19 cellular contexts compared by ENCODE assay signal in genomic region chr1:25724201-25724600, GRCh38.
DNase-seq lines count a peak whose midpoint lies in the region; ATAC-seq and TF ChIP-seq lines count a peak whose summit lies in the region.
"Had no signal": no experiment of that assay in that cellular context is flagged by ENCODE, and none has a peak within 500 bp of the region (broad histone marks: within the 10 kb centered on the region; RNA-seq: fewer than 3 reads in every experiment).

No MANE protein-coding gene starts in this region.

- no peak overlapping the region for H3K4me3 ChIP-seq in epithelial cell of esophagus (ENCODE audit: low read length)
- H3K4me3 ChIP-seq in neural progenitor cell, result no peak overlapping the region
- H3K4me3 ChIP-seq: Peyer's patch, SJSA1 had no signal

- H3K79me2 ChIP-seq in neural progenitor cell (ENCODE audit: low read depth), result no peaks in the 10 kb centered on the region

- H3K9me3 Mint-ChIP-seq in neural progenitor cell, result no peaks in the 10 kb centered on the region
- peaks cover 3% of the 10 kb centered on the region for H3K9me3 Mint-ChIP-seq in stimulated activated memory B cell treated with anti-CD40 and anti-IgM and Interleukin-4, amounts not matched to agents 10 μg/mL and 1 μg/mL and 100 μg/mL, for 72 hours

- no peak overlapping the region for H3K9ac ChIP-seq in neural progenitor cell

- H3K27ac Mint-ChIP-seq in neural progenitor cell, result no peak overlapping the region
- no peak overlapping the region for H3K27ac Mint-ChIP-seq in stimulated activated memory B cell treated with anti-CD40 and anti-IgM and Interleukin-4, amounts not matched to agents 10 μg/mL and 1 μg/mL and 100 μg/mL, for 72 hours
- H3K27ac Mint-ChIP-seq: IgD-negative memory B cell had no signal

- TF ChIP-seq CTCF in epithelial cell of esophagus (IDR thresholded peaks at IDR 0.05; ENCODE audit: insufficient read depth, low read depth, low read length, missing control alignments) (no peak), neural progenitor cell (IDR thresholded peaks at IDR 0.05) (no peak)

- no peaks in the 10 kb centered on the region for H3K9me3 ChIP-seq in neural progenitor cell (ENCODE audit: low read depth)
- H3K9me3 ChIP-seq: Peyer's patch, SJSA1 had no signal

- no peaks in the 10 kb centered on the region for H3K27me3 ChIP-seq in neural progenitor cell
- H3K27me3 ChIP-seq: Peyer's patch had no signal

- H3K27me3 Mint-ChIP-seq in neural progenitor cell (ENCODE audit: insufficient read depth, low read depth), result peaks cover 8% of the 10 kb centered on the region
- peaks cover 78% of the 10 kb centered on the region for H3K27me3 Mint-ChIP-seq in stimulated activated memory B cell treated with anti-CD40 and anti-IgM and Interleukin-4, amounts not matched to agents 10 μg/mL and 1 μg/mL and 100 μg/mL, for 72 hours

- H2AFZ ChIP-seq in neural progenitor cell (replicated peaks), result no peak overlapping the region

- H4K20me1 ChIP-seq in neural progenitor cell (ENCODE audit: low read depth), result no peaks in the 10 kb centered on the region

- no peaks in the 10 kb centered on the region for H3K36me3 Mint-ChIP-seq in neural progenitor cell
- no peaks in the 10 kb centered on the region for H3K36me3 Mint-ChIP-seq in stimulated activated memory B cell treated with anti-CD40 and anti-IgM and Interleukin-4, amounts not matched to agents 10 μg/mL and 1 μg/mL and 100 μg/mL, for 72 hours

- H3K27ac ChIP-seq in neural progenitor cell, result no peak overlapping the region
- H3K27ac ChIP-seq: 22Rv1, Peyer's patch, SJSA1 had no signal

- no peaks in the 10 kb centered on the region for H3K36me3 ChIP-seq in neural progenitor cell
- H3K36me3 ChIP-seq: Peyer's patch, SJSA1 had no signal

- peak; percentile 21 for DNase-seq in activated effector memory CD4-positive, alpha-beta T cell treated with anti-CD3 and anti-CD28 coated beads, Interleukin-2, amount 50 U/mL, for 16 hours
- no peak for DNase-seq in activated effector memory CD4-positive, alpha-beta T cell treated with Interleukin-2 at 50 U/mL for 16 hours
- DNase-seq in epithelial cell of esophagus (ENCODE audit: low read depth) (peak; percentile 91), neural progenitor cell (ENCODE audit: low spot score) (no peak), AG08396 (ENCODE audit: low spot score) (no peak)
- no peak for DNase-seq in stimulated activated CD8-positive, alpha-beta memory T cell treated with anti-CD3 and anti-CD28 coated beads, Interleukin-4, amount 100 ng/mL, for 48 hours
- DNase-seq: ACHN, C1 segment of cervical spinal cord, GOT3, NCI-H1694 treated with DMSO at 0.1 percent for 48 hours, NCI-H2081 treated with DMSO at 0.1 percent for 48 hours, NCI-H2171 treated with DMSO at 0.1 percent for 48 hours, NCI-H526, Peyer's patch had no signal

- H3K4me2 ChIP-seq in neural progenitor cell, result peak overlapping the region; percentile 33

- H3K4me1 ChIP-seq in neural progenitor cell, result peaks cover 53% of the 10 kb centered on the region
- H3K4me1 ChIP-seq: SJSA1 had no signal

- ATAC-seq in stimulated activated memory B cell treated with anti-CD40 and anti-IgM and Interleukin-4, amounts not matched to agents 10 μg/mL and 1 μg/mL and 100 μg/mL, for 72 hours, result no peak
- no peak for ATAC-seq in GM18909 (IDR thresholded peaks at IDR 0.05; ENCODE audit: poor library complexity, unreplicated experiment)

- H3K4me3 Mint-ChIP-seq in neural progenitor cell, result no peak overlapping the region
- H3K4me3 Mint-ChIP-seq in stimulated activated memory B cell treated with anti-CD40 and anti-IgM and Interleukin-4, amounts not matched to agents 10 μg/mL and 1 μg/mL and 100 μg/mL, for 72 hours, result no peak overlapping the region

- peaks cover 36% of the 10 kb centered on the region for H3K4me1 Mint-ChIP-seq in neural progenitor cell
- H3K4me1 Mint-ChIP-seq in stimulated activated memory B cell treated with anti-CD40 and anti-IgM and Interleukin-4, amounts not matched to agents 10 μg/mL and 1 μg/mL and 100 μg/mL, for 72 hours, result no peaks in the 10 kb centered on the region
- H3K4me1 Mint-ChIP-seq: IgD-negative memory B cell had no signal

- H3F3A ChIP-seq in neural progenitor cell (ENCODE audit: low read depth), result peaks cover 39% of the 10 kb centered on the region

Comparison
In these comparisons a context has a peak if more than half of its experiments do, and no peak if none do; other contexts are left out.
1. DNase-seq: peak in activated effector memory CD4-positive, alpha-beta T cell treated with anti-CD3 and anti-CD28 coated beads, Interleukin-2, amount 50 U/mL, for 16 hours (single experiment) and epithelial cell of esophagus (single experiment); none in activated effector memory CD4-positive, alpha-beta T cell treated with Interleukin-2 at 50 U/mL for 16 hours (single experiment), neural progenitor cell (single experiment), stimulated activated CD8-positive, alpha-beta memory T cell treated with anti-CD3 and anti-CD28 coated beads, Interleukin-4, amount 100 ng/mL, for 48 hours (single experiment) and AG08396 (single experiment).